In genomic region chr19:53192771-53193533, GRCh38 we compare ENCODE assay signal across 1 cellular context.
A peak's percentile ranks its signal among the peaks of the same experiment; 100 is the strongest.
TF ChIP-seq lines count a peak whose summit lies in the region.

Gene ZNF665 (minus strand): TSS chr19:53193358. CDS start chr19:53182898, 10,460 bp downstream.

TF ChIP-seq in K562, 482 proteins besides CTCF, POLR2A, EP300 and RAD21 (continued from another document):
- peak; percentile 50; the same call in 1 of the 2 replicates for TF ChIP-seq ZBTB40 (IDR thresholded peaks at IDR 0.05)
- no peak for TF ChIP-seq ZBTB40 (CRISPR knock-in tag; IDR thresholded peaks at IDR 0.05)
- TF ChIP-seq MYC (IDR thresholded peaks at IDR 0.05; ENCODE audit: low read depth, low read length), result peak; percentile 61
- no peak for TF ChIP-seq MYC (CRISPR knock-in tag; IDR thresholded peaks at IDR 0.05; ENCODE audit: borderline replicate concordance, low read depth)
- TF ChIP-seq E2F1 (CRISPR knock-in tag; IDR thresholded peaks at IDR 0.05), result 0 out of 2 replicates have a peak, but pooled peaks have one; percentile 53
- TF ChIP-seq PKNOX1 (IDR thresholded peaks at IDR 0.05), result no peak
- peak; percentile 67 for TF ChIP-seq L3MBTL2 (IDR thresholded peaks at IDR 0.05)
- peak; percentile 58 for TF ChIP-seq SAP30 (IDR thresholded peaks at IDR 0.05; ENCODE audit: borderline replicate concordance, insufficient read depth, low read depth, low read length, poor library complexity, severe bottlenecking)
- 0 out of 2 replicates have a peak, but pooled peaks have one; percentile 13 for TF ChIP-seq ZNF395 (CRISPR knock-in tag; IDR thresholded peaks at IDR 0.05)
- TF ChIP-seq PHF8 (IDR thresholded peaks at IDR 0.05; ENCODE audit: borderline replicate concordance, low read length), result peak; percentile 64
- TF ChIP-seq RBFOX2 (IDR thresholded peaks at IDR 0.05; ENCODE audit: low read depth, low read length), result peak; percentile 71
- TF ChIP-seq TAF1 (IDR thresholded peaks at IDR 0.05; ENCODE audit: control insufficient read depth, extremely low read depth, insufficient read depth, low read length, severe bottlenecking), result peak; percentile 69
- no peak for TF ChIP-seq DPF2 (IDR thresholded peaks at IDR 0.05)
- peak; percentile 37 for TF ChIP-seq RBBP5 (IDR thresholded peaks at IDR 0.05; ENCODE audit: borderline replicate concordance, insufficient read depth, low read length, poor library complexity, severe bottlenecking)
- peak; percentile 63 for TF ChIP-seq ELF2 (CRISPR knock-in tag; IDR thresholded peaks at IDR 0.05)
- TF ChIP-seq POLR2G (IDR thresholded peaks at IDR 0.05; ENCODE audit: low read depth, low read length), result peak; percentile 44; the same call in 1 of the 2 replicates
